9 cellular contexts compared by ENCODE assay signal in the genomic region with DNA sequence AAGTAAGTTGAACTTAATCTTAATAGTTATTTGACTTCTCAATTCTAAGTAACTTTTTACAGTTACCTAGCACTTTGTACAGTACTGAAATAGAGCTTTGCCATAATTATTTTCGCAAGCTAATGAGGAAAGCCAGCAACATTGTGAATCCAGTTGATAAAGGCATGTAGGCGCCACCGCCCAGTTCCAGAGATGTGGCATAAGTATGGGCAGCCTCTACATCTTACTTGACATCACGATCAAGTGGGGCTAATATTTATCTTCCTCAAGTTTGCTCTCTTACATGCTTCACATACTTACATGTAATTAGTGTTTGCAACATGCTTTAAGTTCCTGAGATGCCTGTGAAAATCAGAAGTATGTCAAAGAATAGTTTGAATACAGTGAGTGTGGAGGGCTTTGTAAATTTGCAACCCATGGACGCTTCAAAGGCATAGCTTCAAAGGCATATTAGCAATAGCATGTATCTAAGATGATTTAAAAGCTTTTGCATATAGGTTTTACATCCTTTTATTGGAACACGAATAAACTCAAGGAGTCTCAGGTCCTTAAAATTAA. TPM values are rescaled to one million over a fixed set of nuclear protein-coding genes. Genes with fewer than 3 reads are reported as not detected.
"Had no signal": no experiment of that assay in that cellular context is flagged by ENCODE, and none has a peak within 500 bp of the region (broad histone marks: within the 10 kb centered on the region; RNA-seq: fewer than 3 reads in every experiment).

No MANE protein-coding gene starts in this region.

- H3K27ac ChIP-seq: GM23248 had no signal

- FAIRE-seq: HTR-8/SVneo had no signal

- H3K4me3 Mint-ChIP-seq: HFFc6 had no signal

- H3K4me1 ChIP-seq: HAP-1 had no signal

- DNase-seq: GM23248, GOT3, H7, HFFc6, IMR-90 had no signal

- ATAC-seq: HCT116 had no signal

- H3K9me3 ChIP-seq: HAP-1 had no signal

- H3K4me3 ChIP-seq: GM23248, HAP-1 had no signal

- H3K27ac Mint-ChIP-seq: HFFc6 had no signal

- H3K36me3 ChIP-seq: HAP-1 had no signal

RNA-seq across cellular contexts. Expression of a gene that starts 34.9 kb away (rescaled TPM):
- total RNA-seq: GM23248, H7, HFFc6, HT-29, IMR-90 had no signal
- polyA plus RNA-seq: GM23248, IMR-90 had no signal
